10 cellular contexts compared by ENCODE assay signal in genomic region chr13:44573071-44573470, GRCh38. TPM values are rescaled to one million over a fixed set of nuclear protein-coding genes. Genes with fewer than 3 reads are reported as not detected.
DNase-seq lines count a peak whose midpoint lies in the region; ATAC-seq, FAIRE-seq and TF ChIP-seq lines count a peak whose summit lies in the region.
"Had no signal": no experiment of that assay in that cellular context is flagged by ENCODE, and none has a peak within 500 bp of the region (broad histone marks: within the 10 kb centered on the region; RNA-seq: fewer than 3 reads in every experiment).

No MANE protein-coding gene starts in this region.

- no peak for ATAC-seq in SK-N-SH treated with all-trans-retinoic acid at 6 μM for 48 hours
- ATAC-seq in HG03196 (IDR thresholded peaks at IDR 0.05; ENCODE audit: unreplicated experiment): no peak

- H3K4me3 ChIP-seq in SK-N-SH (ENCODE audit: low read depth in 2 of 2, low read length in 1 of 2) (peak overlapping the region; percentile 83 to 89), astrocyte of the spinal cord (ENCODE audit: low read depth, low read length) (peak overlapping the region; percentile 77), kidney (ENCODE audit: low read length in 2 of 2) (peak overlapping the region; percentile 70 to 85), stomach (peak overlapping the region; percentile 13 to 94 (median 57))

- CTCF ChIA-PET in SK-N-SH (lab: Yijun Ruan, JAX): interaction anchor here (1.0 to 1.4 kb wide), 5 partner anchors 15 to 345 kb away, joined by 3 to 5 read pairs (median 4); no protein-coding TSS in a partner anchor

- WGBS in SK-N-SH (ENCODE audit: low lambda C conversion rate): 95% methylated on average over 7 of the region's 7 CpGs
- 83 to 90% (median 87%) methylated on average over 7 of the region's 7 CpGs for WGBS in stomach, 5 donors

- FAIRE-seq in kidney (lab: Jason Lieb, UNC): no peak

- no peak for TF ChIP-seq CTCF in SK-N-SH (IDR thresholded peaks at IDR 0.05)
- no peak for TF ChIP-seq CTCF in astrocyte of the spinal cord (IDR thresholded peaks at IDR 0.05; ENCODE audit: low read depth, low read length)
- TF ChIP-seq CTCF in kidney (IDR thresholded peaks at IDR 0.05; ENCODE audit: borderline replicate concordance, extremely low read depth, insufficient read depth): no peak
- TF ChIP-seq CTCF in stomach (IDR thresholded peaks at IDR 0.05): no peak

- H3K27me3 ChIP-seq in SK-N-SH (ENCODE audit: insufficient read depth): no peaks in the 10 kb centered on the region
- no peaks in the 10 kb centered on the region for H3K27me3 ChIP-seq in stomach

- H2AFZ ChIP-seq in SK-N-SH (ENCODE audit: low read depth): no peak overlapping the region

- H4K20me1 ChIP-seq in SK-N-SH (ENCODE audit: insufficient read depth): peaks cover 70% of the 10 kb centered on the region

- H3K4me2 ChIP-seq in SK-N-SH: peak overlapping the region; percentile 93

- POLR2A ChIA-PET in SK-N-SH (lab: Yijun Ruan, JAX): no interaction called here

- intact Hi-C loops in kidney (cut with DNase I) (no loop called here), stomach (cut with DNase I; ENCODE audit: low total_unique reads) (no loop called here)

- H3K9ac ChIP-seq in SK-N-SH: peak overlapping the region; percentile 35
- peak overlapping the region; percentile 10 to 30 for H3K9ac ChIP-seq in kidney (ENCODE audit: low read length in 2 of 2)

- no peak for DNase-seq in SK-N-SH
- no peak for DNase-seq in astrocyte of the spinal cord (ENCODE audit: low read depth, low spot score)
- no peak for DNase-seq in kidney
- no peak for DNase-seq in stomach
- DNase-seq in SKM-1 treated with dmso at 0.1 percent for 144 hours (lab: John Stamatoyannopoulos, UW; ENCODE audit: unreplicated experiment): no peak
- DNase-seq in DMS114 treated with DMSO at 0.1 percent for 48 hours (lab: John Stamatoyannopoulos, UW; ENCODE audit: unreplicated experiment): no peak
- DNase-seq: activated T-cell treated with anti-CD3 and anti-CD28 coated beads, Interleukin-2, amount 50 U/mL, for 48 hours; NCI-H2171 had no signal

- no peak for TF ChIP-seq POLR2A in stomach (IDR thresholded peaks at IDR 0.05)

- no peaks in the 10 kb centered on the region for H3F3A ChIP-seq in SK-N-SH (replicated peaks; ENCODE audit: insufficient read depth)

- H3K27ac ChIP-seq in SK-N-SH (ENCODE audit: low read depth in 2 of 2, low read length in 1 of 2) (no peak overlapping the region), kidney (ENCODE audit: low read depth in 2 of 2, low read length in 2 of 2) (peak overlapping the region; percentile 28 to 52), stomach (peak overlapping the region in 3 of 5 donors; percentile 3 to 96 (median 32))

- H3K4me1 ChIP-seq in SK-N-SH (ENCODE audit: control insufficient read depth in 1 of 2, insufficient read depth in 2 of 2, low read depth in 1 of 2, low read length in 1 of 2): peaks cover 4 to 35% of the 10 kb centered on the region in 2 experiments; a peak in 2 of 4 replicates
- peaks cover 19 to 23% of the 10 kb centered on the region in 2 donors for H3K4me1 ChIP-seq in kidney (ENCODE audit: control insufficient read depth in 1 of 2, insufficient read depth in 1 of 2, low read depth in 1 of 2, low read length in 2 of 2)
- H3K4me1 ChIP-seq in stomach: peaks cover 27 to 66% (median 43%) of the 10 kb centered on the region in 4 donors

- H3K36me3 ChIP-seq in SK-N-SH (replicated peaks in 1 of 2; ENCODE audit: control insufficient read depth in 1 of 2, insufficient read depth in 2 of 2, low read length in 1 of 2) (peaks cover 35 to 37% of the 10 kb centered on the region in 2 experiments), kidney (ENCODE audit: control insufficient read depth in 1 of 2, insufficient read depth in 2 of 2, low read length in 2 of 2) (no peaks in the 10 kb centered on the region), stomach (no peaks in the 10 kb centered on the region)

- TF ChIP-seq RAD21 in SK-N-SH (IDR thresholded peaks at IDR 0.05; ENCODE audit: low read length): no peak

- H3K9me3 ChIP-seq in SK-N-SH (no peaks in the 10 kb centered on the region), kidney (ENCODE audit: control insufficient read depth in 1 of 2, low read length in 2 of 2) (no peaks in the 10 kb centered on the region), stomach (no peaks in the 10 kb centered on the region)

- in situ Hi-C loops in astrocyte of the spinal cord (cut with HindIII; ENCODE audit: low sequenced_read_pairs): no loop called here

- H3K79me2 ChIP-seq in SK-N-SH (ENCODE audit: insufficient read depth): peaks cover 87% of the 10 kb centered on the region

- no peaks in the 10 kb centered on the region for H3K9me2 ChIP-seq in SK-N-SH

- TF ChIP-seq EP300 in SK-N-SH (IDR thresholded peaks at IDR 0.05; ENCODE audit: borderline replicate concordance in 1 of 2, low read depth in 1 of 2, low read length in 1 of 2) (no peak), stomach (IDR thresholded peaks at IDR 0.05) (no peak)

TF ChIP-seq in SK-N-SH, 30 proteins besides CTCF, POLR2A, EP300 and RAD21 (continues in another document):
- TF ChIP-seq USF1 (IDR thresholded peaks at IDR 0.05; ENCODE audit: borderline replicate concordance, low read depth): no peak
- no peak for TF ChIP-seq REST (IDR thresholded peaks at IDR 0.05; ENCODE audit: low read depth, low read length)

TF ChIP-seq in SK-N-SH treated with all-trans-retinoic acid at 6 μM for 48 hours, 23 proteins besides CTCF, POLR2A, EP300 and RAD21:
- TF ChIP-seq RARB (CRISPR knock-in tag; IDR thresholded peaks at IDR 0.05) (no peak), PPARA (CRISPR knock-in tag; IDR thresholded peaks at IDR 0.05; ENCODE audit: borderline replicate concordance) (no peak), OSR1 (CRISPR knock-in tag; IDR thresholded peaks at IDR 0.05) (no peak), ZFP3 (CRISPR knock-in tag; IDR thresholded peaks at IDR 0.05) (no peak), SNAI2 (CRISPR knock-in tag; IDR thresholded peaks at IDR 0.05) (no peak), POU6F1 (CRISPR knock-in tag; IDR thresholded peaks at IDR 0.05; ENCODE audit: borderline replicate concordance, low read depth) (no peak), ESRRG (CRISPR knock-in tag; IDR thresholded peaks at IDR 0.05) (no peak), ISL1 (CRISPR knock-in tag; IDR thresholded peaks at IDR 0.05) (no peak), ZNF70 (CRISPR knock-in tag; IDR thresholded peaks at IDR 0.05) (no peak), TCF4 (CRISPR knock-in tag; IDR thresholded peaks at IDR 0.05; ENCODE audit: borderline replicate concordance) (no peak), ZNF8 (CRISPR knock-in tag; IDR thresholded peaks at IDR 0.05) (no peak), CSRNP3 (CRISPR knock-in tag; IDR thresholded peaks at IDR 0.05) (no peak), CREB5 (CRISPR knock-in tag; IDR thresholded peaks at IDR 0.05; ENCODE audit: low read depth) (no peak), BACH2 (CRISPR knock-in tag; IDR thresholded peaks at IDR 0.05; ENCODE audit: borderline replicate concordance) (no peak)

RNA-seq across cellular contexts. Expression of gene TSC22D1, which starts 3.1 kb away (rescaled TPM):
- polyA plus RNA-seq in SK-N-SH (2012; rRNA removed) (134 and 137 TPM in 2 replicates), kidney (ENCODE audit: insufficient read depth, low read depth, low replicate concordance) (163 TPM), stomach (100 to 1,000 TPM in 2 of 3 donors, 10 to 100 TPM in 1; 83.9 to 115 (median 107) TPM)
- 116 and 141 TPM in 2 replicates for polyA plus RNA-seq in SK-N-SH (2012; cell fraction: cytosol; rRNA removed)
- 209 and 274 TPM in 2 replicates for polyA plus RNA-seq in SK-N-SH (2012; cell fraction: nucleus; rRNA removed)
- total RNA-seq in kidney (349 TPM), stomach (100 to 1,000 TPM in 3 of 5 donors, 10 to 100 TPM in 2; 26.1 to 195 (median 127) TPM)

Comparison
In these comparisons a context has a peak if more than half of its experiments do, and no peak if none do; other contexts are left out.
1. H3K27ac ChIP-seq: peak in kidney (2 of 2) and stomach (3 of 5); none in SK-N-SH (0 of 2).
2. Peak in every context shown above with its lines, with median percentiles within 50 percentile points of each other: H3K4me3 ChIP-seq.